ENCODE assay signal across 8 cellular contexts in the genomic region with DNA sequence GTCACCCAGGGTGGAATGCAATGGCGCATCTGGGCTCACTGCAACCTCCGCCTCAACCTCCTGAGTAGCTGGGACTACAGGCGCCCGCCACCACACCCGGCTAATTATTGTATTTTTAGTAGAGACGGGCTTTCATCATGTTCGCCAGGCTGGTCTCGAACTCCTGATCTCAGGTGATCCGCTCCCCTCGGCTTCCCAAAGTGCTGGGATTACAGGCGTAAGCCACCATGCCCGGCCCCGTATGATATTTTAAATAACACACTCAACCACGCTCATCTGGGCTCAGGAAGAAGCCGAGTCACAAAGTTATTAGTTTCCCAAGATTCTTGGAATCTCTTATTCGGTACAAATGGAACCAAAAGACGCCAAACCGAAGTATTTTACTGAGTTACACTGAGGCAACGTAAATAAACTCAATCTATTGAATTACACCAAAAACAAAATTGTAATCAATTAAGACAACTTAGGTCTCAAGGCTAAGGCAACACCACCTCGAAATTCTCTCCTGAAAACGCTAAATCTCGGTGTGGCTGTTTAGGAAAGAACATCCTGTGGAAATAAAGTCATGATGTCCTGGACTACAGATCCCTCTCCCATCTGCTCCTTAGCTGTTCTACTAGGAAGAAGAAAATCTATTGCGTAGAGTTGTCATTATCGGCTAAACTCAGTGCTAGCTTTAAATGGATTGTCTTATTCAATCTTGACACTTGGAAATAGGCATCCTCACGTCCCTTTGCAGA. TPM values are rescaled to one million over a fixed set of nuclear protein-coding genes. Genes with fewer than 3 reads are reported as not detected.
DNase-seq lines count a peak whose midpoint lies in the region; ATAC-seq and TF ChIP-seq lines count a peak whose summit lies in the region.

No MANE protein-coding gene starts in this region.

- peak overlapping the region; percentile 77 to 91 for H3K9ac ChIP-seq in liver (ENCODE audit: low read depth in 1 of 2, low read length in 2 of 2)

- POLR2A ChIA-PET in MCF 10A (lab: Yijun Ruan, JAX) = interaction anchor here (0.6 to 4.9 kb wide), 15 partner anchors 9 to 423 kb away, joined by 3 to 44 read pairs (median 4); a partner anchor contains a TSS

- H3K4me1 Mint-ChIP-seq in IgD-negative memory B cell (peaks cover 11 to 17% (median 17%) of the 10 kb centered on the region in 3 donors), MCF 10A (ENCODE audit: insufficient read depth, unreplicated experiment) (peaks cover 4% of the 10 kb centered on the region), type B pancreatic cell (ENCODE audit: unreplicated experiment) (peaks cover 10% of the 10 kb centered on the region)

- H3K4me3 ChIP-seq in AG10803 (ENCODE audit: low read length) = peak overlapping the region; percentile 81
- peak overlapping the region; percentile 79 to 90 (median 82) for H3K4me3 ChIP-seq in liver (ENCODE audit: low read depth in 1 of 3, low read length in 3 of 3)

- H3K36me3 Mint-ChIP-seq in IgD-negative memory B cell = peaks cover 4% of the 10 kb centered on the region
- H3K36me3 Mint-ChIP-seq in MCF 10A (ENCODE audit: insufficient read depth, unreplicated experiment) = no peaks in the 10 kb centered on the region
- H3K36me3 Mint-ChIP-seq in type B pancreatic cell = peaks cover 3% of the 10 kb centered on the region

- H3K9me3 Mint-ChIP-seq in IgD-negative memory B cell (no peaks in the 10 kb centered on the region), MCF 10A (ENCODE audit: unreplicated experiment) (no peaks in the 10 kb centered on the region), type B pancreatic cell (no peaks in the 10 kb centered on the region)

- peaks cover 0 to 28% (median 15%) of the 10 kb centered on the region in 4 donors for H3K4me1 ChIP-seq in liver (ENCODE audit: control insufficient read depth in 4 of 4, insufficient read depth in 4 of 4, low read length in 3 of 4)

- no peak for TF ChIP-seq RAD21 in liver (IDR thresholded peaks at IDR 0.05)

- H3K4me3 Mint-ChIP-seq in IgD-negative memory B cell (peak overlapping the region; percentile 84 to 99 (median 93)), MCF 10A (ENCODE audit: unreplicated experiment) (peak overlapping the region; percentile 87), type B pancreatic cell (peak overlapping the region; percentile 93)

- ATAC-seq in HG03045 (IDR thresholded peaks at IDR 0.05; ENCODE audit: unreplicated experiment) (no peak), GM18519 (IDR thresholded peaks at IDR 0.05; ENCODE audit: low FRiP score, unreplicated experiment) (no peak), GM19397 (IDR thresholded peaks at IDR 0.05; ENCODE audit: unreplicated experiment) (no peak)

- no peaks in the 10 kb centered on the region for H3K9me3 ChIP-seq in liver (ENCODE audit: control insufficient read depth in 4 of 4, low read length in 3 of 4)

- 50% methylated on average over 25 of the region's 25 CpGs for WGBS in liver

- TF ChIP-seq CTCF in AG10803 (conservative IDR thresholded peaks at IDR 0.05; ENCODE audit: low read length) (no peak), MCF 10A (IDR thresholded peaks at IDR 0.05; ENCODE audit: unreplicated experiment) (no peak), liver (IDR thresholded peaks at IDR 0.05; ENCODE audit: low read depth, low read length, missing input control) (no peak), type B pancreatic cell (conservative IDR thresholded peaks at IDR 0.05) (no peak)

- H3K27ac Mint-ChIP-seq in IgD-negative memory B cell = peak overlapping the region in 2 of 3 donors; percentile 50 to 94
- peak overlapping the region; percentile 88 for H3K27ac Mint-ChIP-seq in MCF 10A (ENCODE audit: low read depth, unreplicated experiment)
- peak overlapping the region; percentile 90 for H3K27ac Mint-ChIP-seq in type B pancreatic cell

- DNase-seq in AG10803 (ENCODE audit: low read depth) = no peak
- DNase-seq in MCF 10A (ENCODE audit: unreplicated experiment) = no peak
- no peak for DNase-seq in type B pancreatic cell (ENCODE audit: extremely low spot score, unreplicated experiment)

- no peaks in the 10 kb centered on the region for H3K27me3 ChIP-seq in liver (ENCODE audit: control insufficient read depth in 4 of 4, insufficient read depth in 4 of 4, low read length in 3 of 4)

- H3K27ac ChIP-seq in liver (ENCODE audit: low read depth in 1 of 2, low read length in 2 of 2) = peak overlapping the region; percentile 85 to 93

- no peaks in the 10 kb centered on the region for H3K36me3 ChIP-seq in liver (ENCODE audit: control insufficient read depth in 4 of 4, insufficient read depth in 3 of 4, low read depth in 1 of 4, low read length in 3 of 4)

- intact Hi-C loops in MCF 10A (cut with micrococcal nuclease) = loop anchor here (1.0 kb wide), 2 partner anchors 28 to 42 kb away; a partner anchor contains a TSS

- H3K27me3 Mint-ChIP-seq in IgD-negative memory B cell (no peaks in the 10 kb centered on the region), MCF 10A (ENCODE audit: insufficient read depth, unreplicated experiment) (no peaks in the 10 kb centered on the region), type B pancreatic cell (no peaks in the 10 kb centered on the region)

- no TSS peak for BruUV-seq in MCF 10A (replicated peaks; lab: Mats Ljungman, UMichigan)

- CTCF ChIA-PET in MCF 10A (lab: Yijun Ruan, JAX) = interaction anchor here (0.6 to 2.5 kb wide), 8 partner anchors 10 to 175 kb away, joined by 3 to 22 read pairs (median 4); a partner anchor contains a TSS

TF ChIP-seq in liver, 16 proteins besides CTCF, POLR2A, EP300 and RAD21:
- TF ChIP-seq, protein P1, sequence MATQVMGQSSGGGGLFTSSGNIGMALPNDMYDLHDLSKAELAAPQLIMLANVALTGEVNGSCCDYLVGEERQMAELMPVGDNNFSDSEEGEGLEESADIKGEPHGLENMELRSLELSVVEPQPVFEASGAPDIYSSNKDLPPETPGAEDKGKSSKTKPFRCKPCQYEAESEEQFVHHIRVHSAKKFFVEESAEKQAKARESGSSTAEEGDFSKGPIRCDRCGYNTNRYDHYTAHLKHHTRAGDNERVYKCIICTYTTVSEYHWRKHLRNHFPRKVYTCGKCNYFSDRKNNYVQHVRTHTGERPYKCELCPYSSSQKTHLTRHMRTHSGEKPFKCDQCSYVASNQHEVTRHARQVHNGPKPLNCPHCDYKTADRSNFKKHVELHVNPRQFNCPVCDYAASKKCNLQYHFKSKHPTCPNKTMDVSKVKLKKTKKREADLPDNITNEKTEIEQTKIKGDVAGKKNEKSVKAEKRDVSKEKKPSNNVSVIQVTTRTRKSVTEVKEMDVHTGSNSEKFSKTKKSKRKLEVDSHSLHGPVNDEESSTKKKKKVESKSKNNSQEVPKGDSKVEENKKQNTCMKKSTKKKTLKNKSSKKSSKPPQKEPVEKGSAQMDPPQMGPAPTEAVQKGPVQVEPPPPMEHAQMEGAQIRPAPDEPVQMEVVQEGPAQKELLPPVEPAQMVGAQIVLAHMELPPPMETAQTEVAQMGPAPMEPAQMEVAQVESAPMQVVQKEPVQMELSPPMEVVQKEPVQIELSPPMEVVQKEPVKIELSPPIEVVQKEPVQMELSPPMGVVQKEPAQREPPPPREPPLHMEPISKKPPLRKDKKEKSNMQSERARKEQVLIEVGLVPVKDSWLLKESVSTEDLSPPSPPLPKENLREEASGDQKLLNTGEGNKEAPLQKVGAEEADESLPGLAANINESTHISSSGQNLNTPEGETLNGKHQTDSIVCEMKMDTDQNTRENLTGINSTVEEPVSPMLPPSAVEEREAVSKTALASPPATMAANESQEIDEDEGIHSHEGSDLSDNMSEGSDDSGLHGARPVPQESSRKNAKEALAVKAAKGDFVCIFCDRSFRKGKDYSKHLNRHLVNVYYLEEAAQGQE (IDR thresholded peaks at IDR 0.05) = no peak
- TF ChIP-seq EGR1 (IDR thresholded peaks at IDR 0.05; ENCODE audit: low read depth in 2 of 2) = no peak

RNA-seq across cellular contexts. Expression of a gene that starts 0.9 kb away (rescaled TPM):
- polyA plus RNA-seq in IgD-negative memory B cell (7.3 TPM), liver (1 to 10 TPM; 1.6 to 1.9 TPM)
- total RNA-seq in MCF 10A (2022) (10.6 and 11.7 TPM in 2 replicates), liver (10 to 100 TPM in 1 of 2 donors, 1 to 10 TPM in 1; 5.3 to 23.4 TPM), type B pancreatic cell (ENCODE audit: low replicate concordance) (7.3 and 19.8 TPM in 2 replicates)

RNA-seq across cellular contexts. Expression of a gene that starts 27.5 kb away (rescaled TPM):
- polyA plus RNA-seq in IgD-negative memory B cell (6.2 TPM), liver (1 to 10 TPM; 4.3 to 4.6 TPM)
- total RNA-seq in MCF 10A (2022) (1.9 and 2.1 TPM in 2 replicates), liver (1 to 10 TPM; 5.9 to 7.4 TPM), type B pancreatic cell (ENCODE audit: low replicate concordance) (4.7 and 6.1 TPM in 2 replicates)

RNA-seq across cellular contexts. Expression of a gene that starts 43.0 kb away (rescaled TPM):
- polyA plus RNA-seq in IgD-negative memory B cell (7.3 TPM), liver (1 to 10 TPM; 2.7 to 9.0 TPM)
- total RNA-seq in MCF 10A (2022) (9.0 and 11.4 TPM in 2 replicates), liver (10 to 100 TPM; 14.4 to 15.1 TPM), type B pancreatic cell (ENCODE audit: low replicate concordance) (23.1 and 36.4 TPM in 2 replicates)
